ENCODE assay signal across 1 cellular context in the genomic region with DNA sequence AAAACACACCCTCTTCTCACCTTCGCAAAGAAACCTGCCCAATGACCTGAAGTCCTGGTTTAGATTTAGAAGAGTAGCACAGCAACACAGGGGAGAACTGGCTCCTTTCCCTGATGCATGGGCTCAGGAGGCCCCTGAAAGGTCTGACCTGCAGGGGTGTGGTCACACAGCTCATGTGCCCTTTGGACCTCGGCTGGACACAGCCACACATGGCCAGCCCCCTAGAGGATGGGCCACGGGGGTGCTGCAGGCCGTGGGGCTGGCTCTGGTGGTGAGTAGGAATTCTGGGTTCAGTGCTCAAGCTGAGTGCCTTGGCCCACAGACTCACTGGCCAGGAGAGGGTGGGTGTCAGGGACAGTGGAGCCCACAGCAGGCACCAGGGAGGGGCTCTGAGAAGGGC.
TF ChIP-seq lines count a peak whose summit lies in the region.

No MANE protein-coding gene starts in this region.

TF ChIP-seq in HepG2, 621 proteins besides CTCF, POLR2A, EP300 and RAD21 (continued from another document and continues in another):
- no peak for TF ChIP-seq NR0B2 (CRISPR knock-in tag; IDR thresholded peaks at IDR 0.05)
- no peak for TF ChIP-seq MYPOP (CRISPR knock-in tag; IDR thresholded peaks at IDR 0.05)
- no peak for TF ChIP-seq ZNF619 (CRISPR knock-in tag; IDR thresholded peaks at IDR 0.05)
- no peak for TF ChIP-seq MIER3 (CRISPR knock-in tag; IDR thresholded peaks at IDR 0.05; ENCODE audit: borderline replicate concordance)
- TF ChIP-seq SNRNP70 (IDR thresholded peaks at IDR 0.05; ENCODE audit: low read depth, low read length), result no peak
- no peak for TF ChIP-seq ZNF12 (CRISPR knock-in tag; IDR thresholded peaks at IDR 0.05)
- TF ChIP-seq, protein P1, sequence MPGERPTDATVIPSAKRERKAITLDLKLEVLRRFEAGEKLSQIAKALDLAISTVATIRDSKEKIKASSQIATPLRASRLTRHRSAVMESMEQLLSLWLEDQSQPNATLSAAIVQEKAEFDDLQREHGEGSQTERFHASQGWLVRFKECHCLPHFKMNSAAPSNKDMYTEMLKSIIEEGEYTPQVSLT (CRISPR knock-in tag; IDR thresholded peaks at IDR 0.05; ENCODE audit: borderline replicate concordance, low read depth), result no peak
- peak; percentile 33; the same call in 1 of the 2 replicates for TF ChIP-seq ZNF644 (CRISPR knock-in tag; IDR thresholded peaks at IDR 0.05; ENCODE audit: low read depth)
- no peak for TF ChIP-seq ARHGAP35 (CRISPR knock-in tag; IDR thresholded peaks at IDR 0.05; ENCODE audit: borderline replicate concordance)
- TF ChIP-seq TP53 (CRISPR knock-in tag; conservative IDR thresholded peaks at IDR 0.05), result no peak
- no peak for TF ChIP-seq TEAD3 (CRISPR knock-in tag; optimal IDR thresholded peaks at IDR 0.05; ENCODE audit: borderline replicate concordance)
- TF ChIP-seq ZNF121 (CRISPR knock-in tag; IDR thresholded peaks at IDR 0.05), result no peak
- TF ChIP-seq KDM1A (CRISPR knock-in tag; IDR thresholded peaks at IDR 0.05), result no peak
- TF ChIP-seq, protein P2, sequence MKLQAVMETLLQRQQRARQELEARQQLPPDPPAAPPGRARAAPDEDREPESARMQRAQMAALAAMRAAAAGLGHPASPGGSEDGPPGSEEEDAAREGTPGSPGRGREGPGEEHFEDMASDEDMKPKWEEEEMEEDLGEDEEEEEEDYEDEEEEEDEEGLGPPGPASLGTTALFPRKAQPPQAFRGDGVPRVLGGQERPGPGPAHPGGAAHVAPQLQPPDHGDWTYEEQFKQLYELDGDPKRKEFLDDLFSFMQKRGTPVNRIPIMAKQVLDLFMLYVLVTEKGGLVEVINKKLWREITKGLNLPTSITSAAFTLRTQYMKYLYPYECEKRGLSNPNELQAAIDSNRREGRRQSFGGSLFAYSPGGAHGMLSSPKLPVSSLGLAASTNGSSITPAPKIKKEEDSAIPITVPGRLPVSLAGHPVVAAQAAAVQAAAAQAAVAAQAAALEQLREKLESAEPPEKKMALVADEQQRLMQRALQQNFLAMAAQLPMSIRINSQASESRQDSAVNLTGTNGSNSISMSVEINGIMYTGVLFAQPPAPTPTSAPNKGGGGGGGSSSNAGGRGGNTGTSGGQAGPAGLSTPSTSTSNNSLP (IDR thresholded peaks at IDR 0.05; ENCODE audit: low read depth, low read length), result no peak
- TF ChIP-seq ZNF138 (CRISPR knock-in tag; IDR thresholded peaks at IDR 0.05; ENCODE audit: low read depth), result no peak
- TF ChIP-seq POLR2AphosphoS2 (IDR thresholded peaks at IDR 0.05; ENCODE audit: low read depth, low read length), result no peak
- TF ChIP-seq ARNT (IDR thresholded peaks at IDR 0.05), result no peak
- TF ChIP-seq, protein P3, sequence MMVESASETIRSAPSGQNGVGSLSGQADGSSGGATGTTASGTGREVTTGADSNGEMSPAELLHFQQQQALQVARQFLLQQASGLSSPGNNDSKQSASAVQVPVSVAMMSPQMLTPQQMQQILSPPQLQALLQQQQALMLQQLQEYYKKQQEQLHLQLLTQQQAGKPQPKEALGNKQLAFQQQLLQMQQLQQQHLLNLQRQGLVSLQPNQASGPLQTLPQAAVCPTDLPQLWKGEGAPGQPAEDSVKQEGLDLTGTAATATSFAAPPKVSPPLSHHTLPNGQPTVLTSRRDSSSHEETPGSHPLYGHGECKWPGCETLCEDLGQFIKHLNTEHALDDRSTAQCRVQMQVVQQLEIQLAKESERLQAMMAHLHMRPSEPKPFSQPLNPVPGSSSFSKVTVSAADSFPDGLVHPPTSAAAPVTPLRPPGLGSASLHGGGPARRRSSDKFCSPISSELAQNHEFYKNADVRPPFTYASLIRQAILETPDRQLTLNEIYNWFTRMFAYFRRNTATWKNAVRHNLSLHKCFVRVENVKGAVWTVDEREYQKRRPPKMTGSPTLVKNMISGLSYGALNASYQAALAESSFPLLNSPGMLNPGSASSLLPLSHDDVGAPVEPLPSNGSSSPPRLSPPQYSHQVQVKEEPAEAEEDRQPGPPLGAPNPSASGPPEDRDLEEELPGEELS (CRISPR knock-in tag; IDR thresholded peaks at IDR 0.05), result no peak
- no peak for TF ChIP-seq ZNF446 (CRISPR knock-in tag; IDR thresholded peaks at IDR 0.05)
- TF ChIP-seq ZNF207 (IDR thresholded peaks at IDR 0.05; ENCODE audit: borderline replicate concordance), result no peak
- no peak for TF ChIP-seq MYNN (CRISPR knock-in tag; IDR thresholded peaks at IDR 0.05; ENCODE audit: low read depth)
- peak; percentile 43; the same call in 1 of the 2 replicates for TF ChIP-seq PAXIP1 (CRISPR knock-in tag; conservative IDR thresholded peaks at IDR 0.05)
- TF ChIP-seq ZNF510 (CRISPR knock-in tag; IDR thresholded peaks at IDR 0.05; ENCODE audit: low read depth), result no peak
- TF ChIP-seq ZNF75D (CRISPR knock-in tag; IDR thresholded peaks at IDR 0.05; ENCODE audit: borderline replicate concordance), result no peak
- no peak for TF ChIP-seq MED1 (CRISPR knock-in tag; IDR thresholded peaks at IDR 0.05)
- TF ChIP-seq SOX6 (IDR thresholded peaks at IDR 0.05), result no peak
- TF ChIP-seq SOX6 (CRISPR knock-in tag; IDR thresholded peaks at IDR 0.05), result 0 out of 2 replicates have a peak, but pooled peaks have one; percentile 10
- TF ChIP-seq ZNF282 (IDR thresholded peaks at IDR 0.05; ENCODE audit: partially characterized antibody), result no peak
- no peak for TF ChIP-seq SP4 (CRISPR knock-in tag; IDR thresholded peaks at IDR 0.05)
- no peak for TF ChIP-seq ZFAT (CRISPR knock-in tag; conservative IDR thresholded peaks at IDR 0.05)
- no peak for TF ChIP-seq ARNT2 (CRISPR knock-in tag; IDR thresholded peaks at IDR 0.05; ENCODE audit: low read depth)
- TF ChIP-seq ZNF639 (CRISPR knock-in tag; conservative IDR thresholded peaks at IDR 0.05), result no peak
- no peak for TF ChIP-seq ZNF678 (CRISPR knock-in tag; IDR thresholded peaks at IDR 0.05)
- TF ChIP-seq ZNF777 (CRISPR knock-in tag; IDR thresholded peaks at IDR 0.05), result no peak
- TF ChIP-seq, protein P4, sequence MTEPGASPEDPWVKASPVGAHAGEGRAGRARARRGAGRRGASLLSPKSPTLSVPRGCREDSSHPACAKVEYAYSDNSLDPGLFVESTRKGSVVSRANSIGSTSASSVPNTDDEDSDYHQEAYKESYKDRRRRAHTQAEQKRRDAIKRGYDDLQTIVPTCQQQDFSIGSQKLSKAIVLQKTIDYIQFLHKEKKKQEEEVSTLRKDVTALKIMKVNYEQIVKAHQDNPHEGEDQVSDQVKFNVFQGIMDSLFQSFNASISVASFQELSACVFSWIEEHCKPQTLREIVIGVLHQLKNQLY (CRISPR knock-in tag; IDR thresholded peaks at IDR 0.05), result no peak
- TF ChIP-seq, protein P5, sequence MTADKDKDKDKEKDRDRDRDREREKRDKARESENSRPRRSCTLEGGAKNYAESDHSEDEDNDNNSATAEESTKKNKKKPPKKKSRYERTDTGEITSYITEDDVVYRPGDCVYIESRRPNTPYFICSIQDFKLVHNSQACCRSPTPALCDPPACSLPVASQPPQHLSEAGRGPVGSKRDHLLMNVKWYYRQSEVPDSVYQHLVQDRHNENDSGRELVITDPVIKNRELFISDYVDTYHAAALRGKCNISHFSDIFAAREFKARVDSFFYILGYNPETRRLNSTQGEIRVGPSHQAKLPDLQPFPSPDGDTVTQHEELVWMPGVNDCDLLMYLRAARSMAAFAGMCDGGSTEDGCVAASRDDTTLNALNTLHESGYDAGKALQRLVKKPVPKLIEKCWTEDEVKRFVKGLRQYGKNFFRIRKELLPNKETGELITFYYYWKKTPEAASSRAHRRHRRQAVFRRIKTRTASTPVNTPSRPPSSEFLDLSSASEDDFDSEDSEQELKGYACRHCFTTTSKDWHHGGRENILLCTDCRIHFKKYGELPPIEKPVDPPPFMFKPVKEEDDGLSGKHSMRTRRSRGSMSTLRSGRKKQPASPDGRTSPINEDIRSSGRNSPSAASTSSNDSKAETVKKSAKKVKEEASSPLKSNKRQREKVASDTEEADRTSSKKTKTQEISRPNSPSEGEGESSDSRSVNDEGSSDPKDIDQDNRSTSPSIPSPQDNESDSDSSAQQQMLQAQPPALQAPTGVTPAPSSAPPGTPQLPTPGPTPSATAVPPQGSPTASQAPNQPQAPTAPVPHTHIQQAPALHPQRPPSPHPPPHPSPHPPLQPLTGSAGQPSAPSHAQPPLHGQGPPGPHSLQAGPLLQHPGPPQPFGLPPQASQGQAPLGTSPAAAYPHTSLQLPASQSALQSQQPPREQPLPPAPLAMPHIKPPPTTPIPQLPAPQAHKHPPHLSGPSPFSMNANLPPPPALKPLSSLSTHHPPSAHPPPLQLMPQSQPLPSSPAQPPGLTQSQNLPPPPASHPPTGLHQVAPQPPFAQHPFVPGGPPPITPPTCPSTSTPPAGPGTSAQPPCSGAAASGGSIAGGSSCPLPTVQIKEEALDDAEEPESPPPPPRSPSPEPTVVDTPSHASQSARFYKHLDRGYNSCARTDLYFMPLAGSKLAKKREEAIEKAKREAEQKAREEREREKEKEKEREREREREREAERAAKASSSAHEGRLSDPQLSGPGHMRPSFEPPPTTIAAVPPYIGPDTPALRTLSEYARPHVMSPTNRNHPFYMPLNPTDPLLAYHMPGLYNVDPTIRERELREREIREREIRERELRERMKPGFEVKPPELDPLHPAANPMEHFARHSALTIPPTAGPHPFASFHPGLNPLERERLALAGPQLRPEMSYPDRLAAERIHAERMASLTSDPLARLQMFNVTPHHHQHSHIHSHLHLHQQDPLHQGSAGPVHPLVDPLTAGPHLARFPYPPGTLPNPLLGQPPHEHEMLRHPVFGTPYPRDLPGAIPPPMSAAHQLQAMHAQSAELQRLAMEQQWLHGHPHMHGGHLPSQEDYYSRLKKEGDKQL (CRISPR knock-in tag; IDR thresholded peaks at IDR 0.05; ENCODE audit: low read depth), result no peak
- no peak for TF ChIP-seq TBP (CRISPR knock-in tag; IDR thresholded peaks at IDR 0.05)
- peak; percentile 31; the same call in 1 of the 2 replicates for TF ChIP-seq HDAC1 (CRISPR knock-in tag; IDR thresholded peaks at IDR 0.05)
- no peak for TF ChIP-seq PRDM4 (CRISPR knock-in tag; IDR thresholded peaks at IDR 0.05; ENCODE audit: borderline replicate concordance)
- no peak for TF ChIP-seq ZKSCAN5 (CRISPR knock-in tag; IDR thresholded peaks at IDR 0.05)
- no peak for TF ChIP-seq PHF21A (CRISPR knock-in tag; IDR thresholded peaks at IDR 0.05)
- TF ChIP-seq ZFP62 (CRISPR knock-in tag; IDR thresholded peaks at IDR 0.05), result no peak
- TF ChIP-seq ZNF546 (CRISPR knock-in tag; conservative IDR thresholded peaks at IDR 0.05), result no peak
- TF ChIP-seq ZNF841 (CRISPR knock-in tag; IDR thresholded peaks at IDR 0.05; ENCODE audit: borderline replicate concordance), result no peak
- no peak for TF ChIP-seq HMG20A (CRISPR knock-in tag; IDR thresholded peaks at IDR 0.05; ENCODE audit: borderline replicate concordance)
